Comparison of ENCODE assay signal across 5 cellular contexts in genomic region chr5:152723482-152723881, GRCh38.
TF ChIP-seq lines count a peak whose summit lies in the region.

No MANE protein-coding gene starts in this region.

TF ChIP-seq in SK-N-SH, 30 proteins besides CTCF, POLR2A, EP300 and RAD21 (continues in another document):
- TF ChIP-seq MAX (IDR thresholded peaks at IDR 0.05; ENCODE audit: low read depth) (no peak), USF1 (IDR thresholded peaks at IDR 0.05; ENCODE audit: borderline replicate concordance, low read depth) (no peak), NFIC (IDR thresholded peaks at IDR 0.05; ENCODE audit: borderline replicate concordance) (no peak), FOXJ3 (CRISPR knock-in tag; IDR thresholded peaks at IDR 0.05) (no peak), GABPA (IDR thresholded peaks at IDR 0.05; ENCODE audit: low read depth) (no peak), MXI1 (IDR thresholded peaks at IDR 0.05; ENCODE audit: low read depth, low read length) (no peak), PBX3 (IDR thresholded peaks at IDR 0.05) (no peak), USF2 (IDR thresholded peaks at IDR 0.05; ENCODE audit: borderline replicate concordance, low read depth, low read length) (no peak), SMC3 (IDR thresholded peaks at IDR 0.05; ENCODE audit: low read depth, low read length) (no peak), SIN3A (IDR thresholded peaks at IDR 0.05; ENCODE audit: borderline replicate concordance, low read depth, low read length) (no peak)

TF ChIP-seq in SK-N-SH treated with all-trans-retinoic acid at 6 μM for 48 hours, 23 proteins besides CTCF, POLR2A, EP300 and RAD21 (continued from another document and continues in another):
- TF ChIP-seq OSR1 (CRISPR knock-in tag; IDR thresholded peaks at IDR 0.05) = no peak
- TF ChIP-seq POU6F1 (CRISPR knock-in tag; IDR thresholded peaks at IDR 0.05; ENCODE audit: borderline replicate concordance, low read depth) = no peak
- no peak for TF ChIP-seq PATZ1 (CRISPR knock-in tag; IDR thresholded peaks at IDR 0.05; ENCODE audit: borderline replicate concordance)
- no peak for TF ChIP-seq TOX (CRISPR knock-in tag; IDR thresholded peaks at IDR 0.05; ENCODE audit: borderline replicate concordance)
- TF ChIP-seq BACH2 (CRISPR knock-in tag; IDR thresholded peaks at IDR 0.05; ENCODE audit: borderline replicate concordance) = no peak
- TF ChIP-seq TCF4 (CRISPR knock-in tag; IDR thresholded peaks at IDR 0.05; ENCODE audit: borderline replicate concordance) = no peak
- TF ChIP-seq ZFP30 (CRISPR knock-in tag; IDR thresholded peaks at IDR 0.05) = no peak
- no peak for TF ChIP-seq PPARA (CRISPR knock-in tag; IDR thresholded peaks at IDR 0.05; ENCODE audit: borderline replicate concordance)
- no peak for TF ChIP-seq SNAI2 (CRISPR knock-in tag; IDR thresholded peaks at IDR 0.05)

TF ChIP-seq in HCT116, 20 proteins besides CTCF, POLR2A, EP300 and RAD21 (continued from another document and continues in another):
- TF ChIP-seq SIN3A (IDR thresholded peaks at IDR 0.05; ENCODE audit: low read depth) = no peak
- no peak for TF ChIP-seq TCF7L2 (IDR thresholded peaks at IDR 0.05; ENCODE audit: borderline replicate concordance, extremely low read depth, insufficient read depth, insufficient read length)
- TF ChIP-seq ZBTB33 (IDR thresholded peaks at IDR 0.05; ENCODE audit: extremely low read depth, insufficient replicate concordance, low read length) = no peak
- TF ChIP-seq FOSL1 (IDR thresholded peaks at IDR 0.05; ENCODE audit: low read depth) = no peak
- TF ChIP-seq SRF (IDR thresholded peaks at IDR 0.05; ENCODE audit: low read depth) = no peak
- no peak for TF ChIP-seq EGR1 (IDR thresholded peaks at IDR 0.05; ENCODE audit: low read depth)
- TF ChIP-seq MAX (IDR thresholded peaks at IDR 0.05) = no peak
- TF ChIP-seq EZH2 (IDR thresholded peaks at IDR 0.05) = no peak
- no peak for TF ChIP-seq ZNF274 (IDR thresholded peaks at IDR 0.05; ENCODE audit: low read depth, low read length)
- no peak for TF ChIP-seq POLR2AphosphoS5 (IDR thresholded peaks at IDR 0.05; ENCODE audit: low read depth, low read length)
- TF ChIP-seq ELF1 (IDR thresholded peaks at IDR 0.05; ENCODE audit: borderline replicate concordance, low read depth) = no peak
- no peak for TF ChIP-seq JUND (IDR thresholded peaks at IDR 0.05)
- TF ChIP-seq CEBPB (IDR thresholded peaks at IDR 0.05; ENCODE audit: low read depth) = no peak

TF ChIP-seq in WTC11, 78 proteins besides CTCF, POLR2A, EP300 and RAD21:
- TF ChIP-seq E2F5 (CRISPR knock-in tag; IDR thresholded peaks at IDR 0.05) = no peak
- no peak for TF ChIP-seq ZNF138 (CRISPR knock-in tag; conservative IDR thresholded peaks at IDR 0.05)
- TF ChIP-seq E2F1 (CRISPR knock-in tag; IDR thresholded peaks at IDR 0.05) = no peak
- TF ChIP-seq ZNF512 (CRISPR knock-in tag; IDR thresholded peaks at IDR 0.05; ENCODE audit: borderline replicate concordance) = no peak
- no peak for TF ChIP-seq AFF4 (CRISPR knock-in tag; IDR thresholded peaks at IDR 0.05; ENCODE audit: borderline replicate concordance)
- TF ChIP-seq OVOL2 (CRISPR knock-in tag; IDR thresholded peaks at IDR 0.05; ENCODE audit: borderline replicate concordance) = no peak
- no peak for TF ChIP-seq ATF1 (CRISPR knock-in tag; IDR thresholded peaks at IDR 0.05)
- no peak for TF ChIP-seq ZNF671 (CRISPR knock-in tag; IDR thresholded peaks at IDR 0.05)
- TF ChIP-seq FOXP4 (CRISPR knock-in tag; IDR thresholded peaks at IDR 0.05) = no peak

TF ChIP-seq in HepG2, 621 proteins besides CTCF, POLR2A, EP300 and RAD21 (continued from another document):
- TF ChIP-seq ZNF800 (CRISPR knock-in tag; IDR thresholded peaks at IDR 0.05) (no peak), ZFX (CRISPR knock-in tag; IDR thresholded peaks at IDR 0.05; ENCODE audit: low read depth) (no peak), HDAC2 (CRISPR knock-in tag; IDR thresholded peaks at IDR 0.05) (no peak), THAP7 (CRISPR knock-in tag; IDR thresholded peaks at IDR 0.05) (no peak), ZBTB20 (CRISPR knock-in tag; IDR thresholded peaks at IDR 0.05; ENCODE audit: borderline replicate concordance, low read depth) (no peak)
